In genomic region chr5:32595118-32595517, GRCh38 we compare ENCODE assay signal across 18 cellular contexts. TPM values are rescaled to one million over a fixed set of nuclear protein-coding genes. Genes with fewer than 3 reads are reported as not detected.
DNase-seq lines count a peak whose midpoint lies in the region; ATAC-seq lines count a peak whose summit lies in the region.
"Had no signal": no experiment of that assay in that cellular context is flagged by ENCODE, and none has a peak within 500 bp of the region (broad histone marks: within the 10 kb centered on the region; RNA-seq: fewer than 3 reads in every experiment).

No MANE protein-coding gene starts in this region.

- peaks cover 19 to 68% of the 10 kb centered on the region in 2 donors for H3K36me3 Mint-ChIP-seq in activated T-cell treated with anti-CD3 and anti-CD28 coated beads, Interleukin-2, amount 50 U/mL, for 72 hours (ENCODE audit: insufficient read depth in 2 of 2)
- peaks cover 81% of the 10 kb centered on the region for H3K36me3 Mint-ChIP-seq in activated naive CD8-positive, alpha-beta T cell treated with anti-CD3 and anti-CD28 coated beads, Interleukin-2, amount 50 U/mL, for 24 hours (ENCODE audit: low read depth)
- H3K36me3 Mint-ChIP-seq in stimulated activated naive CD8-positive, alpha-beta T cell treated with anti-CD3 and anti-CD28 coated beads, Interleukin-15, Interleukin-2, amounts not matched to agents 100 ng/mL and 50 ng/mL, for 24 hours (ENCODE audit: low read depth): peaks cover 91% of the 10 kb centered on the region

- no peaks in the 10 kb centered on the region for H3K9me3 Mint-ChIP-seq in activated T-cell treated with anti-CD3 and anti-CD28 coated beads, Interleukin-2, amount 50 U/mL, for 72 hours
- H3K9me3 Mint-ChIP-seq in activated naive CD8-positive, alpha-beta T cell treated with anti-CD3 and anti-CD28 coated beads, Interleukin-2, amount 50 U/mL, for 24 hours: no peaks in the 10 kb centered on the region
- H3K9me3 Mint-ChIP-seq in stimulated activated naive CD8-positive, alpha-beta T cell treated with anti-CD3 and anti-CD28 coated beads, Interleukin-15, Interleukin-2, amounts not matched to agents 100 ng/mL and 50 ng/mL, for 24 hours: no peaks in the 10 kb centered on the region
- H3K9me3 Mint-ChIP-seq: CD14-positive monocyte had no signal

- peak overlapping the region; percentile 95 for H3K27ac Mint-ChIP-seq in activated T-cell treated with anti-CD3 and anti-CD28 coated beads, Interleukin-2, amount 50 U/mL, for 72 hours
- peak overlapping the region; percentile 62 for H3K27ac Mint-ChIP-seq in activated naive CD8-positive, alpha-beta T cell treated with anti-CD3 and anti-CD28 coated beads, Interleukin-2, amount 50 U/mL, for 24 hours
- H3K27ac Mint-ChIP-seq in stimulated activated naive CD8-positive, alpha-beta T cell treated with anti-CD3 and anti-CD28 coated beads, Interleukin-15, Interleukin-2, amounts not matched to agents 100 ng/mL and 50 ng/mL, for 24 hours: peak overlapping the region; percentile 68

- ATAC-seq in activated T-cell treated with anti-CD3 and anti-CD28 coated beads, Interleukin-2, amount 50 U/mL, for 72 hours (replicated peaks in 1 of 2): peak; percentile 71 to 82
- peak; percentile 57 for ATAC-seq in activated naive CD8-positive, alpha-beta T cell treated with anti-CD3 and anti-CD28 coated beads, Interleukin-2, amount 50 U/mL, for 24 hours
- ATAC-seq in esophagus mucosa: no peak
- ATAC-seq in HG02571 (IDR thresholded peaks at IDR 0.05; ENCODE audit: unreplicated experiment): no peak
- ATAC-seq: body of pancreas, heart left ventricle, left ventricle myocardium superior had no signal

- H3K4me1 Mint-ChIP-seq in activated T-cell treated with anti-CD3 and anti-CD28 coated beads, Interleukin-2, amount 50 U/mL, for 72 hours (ENCODE audit: low read depth): peaks cover 74% of the 10 kb centered on the region
- H3K4me1 Mint-ChIP-seq in activated naive CD8-positive, alpha-beta T cell treated with anti-CD3 and anti-CD28 coated beads, Interleukin-2, amount 50 U/mL, for 24 hours: peaks cover 70% of the 10 kb centered on the region
- H3K4me1 Mint-ChIP-seq in stimulated activated naive CD8-positive, alpha-beta T cell treated with anti-CD3 and anti-CD28 coated beads, Interleukin-15, Interleukin-2, amounts not matched to agents 100 ng/mL and 50 ng/mL, for 24 hours (ENCODE audit: low read depth): peaks cover 74% of the 10 kb centered on the region

- no peak for DNase-seq in activated T-cell treated with anti-CD3 and anti-CD28 coated beads, Interleukin-2, amount 50 U/mL, for 72 hours
- DNase-seq in activated T-cell treated with anti-CD3 and anti-CD28 coated beads, Interleukin-2, amount 50 U/mL, for 1 hour: no peak
- DNase-seq in NOMO-1 treated with dmso at 0.1 percent for 144 hours (lab: John Stamatoyannopoulos, UW; ENCODE audit: unreplicated experiment): peak; percentile 65
- DNase-seq in activated naive CD8-positive, alpha-beta T cell treated with anti-CD3 and anti-CD28 coated beads, Interleukin-2, amount 50 U/mL, for 24 hours: no peak
- DNase-seq in stimulated activated naive CD4-positive, alpha-beta T cell treated with Interleukin-2 at 50 U/mL for 16 hours (lab: John Stamatoyannopoulos, UW): no peak
- DNase-seq: activated gamma-delta T cell treated with Interleukin-2 at 50 U/mL for 16 hours, body of pancreas, GF-D8, heart left ventricle, left ventricle myocardium superior, MV-4-11, NCI-H2029, NCI-H446, spleen had no signal

- no peaks in the 10 kb centered on the region for H3K27me3 Mint-ChIP-seq in activated T-cell treated with anti-CD3 and anti-CD28 coated beads, Interleukin-2, amount 50 U/mL, for 72 hours (ENCODE audit: low read depth)
- no peaks in the 10 kb centered on the region for H3K27me3 Mint-ChIP-seq in activated naive CD8-positive, alpha-beta T cell treated with anti-CD3 and anti-CD28 coated beads, Interleukin-2, amount 50 U/mL, for 24 hours
- H3K27me3 Mint-ChIP-seq in stimulated activated naive CD8-positive, alpha-beta T cell treated with anti-CD3 and anti-CD28 coated beads, Interleukin-15, Interleukin-2, amounts not matched to agents 100 ng/mL and 50 ng/mL, for 24 hours: no peaks in the 10 kb centered on the region

- peak overlapping the region in 1 of 2 donors; percentile 71 for H3K4me3 Mint-ChIP-seq in activated T-cell treated with anti-CD3 and anti-CD28 coated beads, Interleukin-2, amount 50 U/mL, for 72 hours
- no peak overlapping the region for H3K4me3 Mint-ChIP-seq in activated naive CD8-positive, alpha-beta T cell treated with anti-CD3 and anti-CD28 coated beads, Interleukin-2, amount 50 U/mL, for 24 hours
- H3K4me3 Mint-ChIP-seq in stimulated activated naive CD8-positive, alpha-beta T cell treated with anti-CD3 and anti-CD28 coated beads, Interleukin-15, Interleukin-2, amounts not matched to agents 100 ng/mL and 50 ng/mL, for 24 hours: peak overlapping the region; percentile 2
- H3K4me3 Mint-ChIP-seq: CD14-positive monocyte had no signal

RNA-seq across cellular contexts. Expression of gene SUB1, which starts 9.8 kb away (rescaled TPM):
- total RNA-seq in activated T-cell treated with anti-CD3 and anti-CD28 coated beads, Interleukin-2, amount 50 U/mL, for 72 hours: 100 to 1,000 TPM; 362 to 383 TPM
- total RNA-seq in esophagus mucosa: 188 TPM

Comparison
In these comparisons a context has a peak if more than half of its experiments do, and no peak if none do; other contexts are left out.
1. ATAC-seq: peak in activated T-cell treated with anti-CD3 and anti-CD28 coated beads, Interleukin-2, amount 50 U/mL, for 72 hours (2 of 2) and activated naive CD8-positive, alpha-beta T cell treated with anti-CD3 and anti-CD28 coated beads, Interleukin-2, amount 50 U/mL, for 24 hours (single experiment); none in esophagus mucosa (single experiment) and HG02571 (single experiment).
2. Peak in every context shown above with its lines, with median percentiles within 50 percentile points of each other: H3K27ac Mint-ChIP-seq.